Comparison of ENCODE assay signal across 17 cellular contexts in genomic region chr7:329691-330281, GRCh38. TPM values are rescaled to one million over a fixed set of nuclear protein-coding genes. Genes with fewer than 3 reads are reported as not detected.
DNase-seq lines count a peak whose midpoint lies in the region; ATAC-seq and TF ChIP-seq lines count a peak whose summit lies in the region.
"Had no signal": no experiment of that assay in that cellular context is flagged by ENCODE, and none has a peak within 500 bp of the region (broad histone marks: within the 10 kb centered on the region; RNA-seq: fewer than 3 reads in every experiment).

No MANE protein-coding gene starts in this region.

- no peak overlapping the region for H3K27ac Mint-ChIP-seq in glutamatergic neuron (ENCODE audit: unreplicated experiment)
- H3K27ac Mint-ChIP-seq: GM23338 had no signal

- H3K9me3 ChIP-seq in Peyer's patch (no peaks in the 10 kb centered on the region), prostate gland (no peaks in the 10 kb centered on the region)

- TF ChIP-seq POLR2A in Peyer's patch (IDR thresholded peaks at IDR 0.05) (peak in 1 of 2 donors; percentile 57), prostate gland (IDR thresholded peaks at IDR 0.05) (no peak)

- H3K27me3 Mint-ChIP-seq in glutamatergic neuron (ENCODE audit: unreplicated experiment), result peaks cover 11% of the 10 kb centered on the region

- no peak overlapping the region for H3K4me3 Mint-ChIP-seq in glutamatergic neuron (ENCODE audit: unreplicated experiment)
- H3K4me3 Mint-ChIP-seq: GM23338 had no signal

- DNase-seq in NCI-H748 (lab: John Stamatoyannopoulos, UW; ENCODE audit: unreplicated experiment) (peak; percentile 29), NCI-H748 treated with DMSO at 0.1 percent for 48 hours (lab: John Stamatoyannopoulos, UW) (no peak), Peyer's patch (peak in 2 of 3 donors; percentile 76 to 86), glutamatergic neuron (peak; percentile 5), prostate gland (ENCODE audit: low spot score) (peak; percentile 58), NCI-H2107 (lab: John Stamatoyannopoulos, UW) (no peak)
- DNase-seq: 8988T, C1 segment of cervical spinal cord, COR-L47, NCI-H1048, NCI-H446 treated with DMSO at 0.1 percent for 48 hours had no signal

- no peaks in the 10 kb centered on the region for H3K27me3 ChIP-seq in Peyer's patch
- no peaks in the 10 kb centered on the region for H3K27me3 ChIP-seq in prostate gland (replicated peaks; ENCODE audit: insufficient read depth)

- peaks cover 7% of the 10 kb centered on the region for H3K36me3 Mint-ChIP-seq in glutamatergic neuron (ENCODE audit: unreplicated experiment)

- no peak for ATAC-seq in GM21367 (IDR thresholded peaks at IDR 0.05; ENCODE audit: unreplicated experiment)
- ATAC-seq in HG02870 (IDR thresholded peaks at IDR 0.05; ENCODE audit: unreplicated experiment), result no peak
- ATAC-seq: GM12878, GM23338 had no signal

- H3K36me3 ChIP-seq in Peyer's patch (no peaks in the 10 kb centered on the region), prostate gland (no peaks in the 10 kb centered on the region)

- TF ChIP-seq CTCF in Peyer's patch (IDR thresholded peaks at IDR 0.05) (no peak), glutamatergic neuron (IDR thresholded peaks at IDR 0.05; ENCODE audit: partially characterized antibody, unreplicated experiment) (no peak), prostate gland (IDR thresholded peaks at IDR 0.05) (no peak)

- H3K27ac ChIP-seq in Peyer's patch, result peak overlapping the region in 3 of 4 donors; percentile 27 to 88 (median 77)
- H3K27ac ChIP-seq in prostate gland, result peak overlapping the region in 1 of 2 donors; percentile 60

- no peaks in the 10 kb centered on the region for H3K4me1 Mint-ChIP-seq in glutamatergic neuron (ENCODE audit: low read depth, unreplicated experiment)
- H3K4me1 Mint-ChIP-seq: GM23338 had no signal

- WGBS in prostate gland, result 47% methylated on average over 18 of the region's 18 CpGs

- H3K9me3 Mint-ChIP-seq in glutamatergic neuron (ENCODE audit: unreplicated experiment), result peaks cover 11% of the 10 kb centered on the region

- H3K4me3 ChIP-seq in Peyer's patch (no peak overlapping the region), prostate gland (no peak overlapping the region)
- H3K4me3 ChIP-seq: GM12878, GM23338 had no signal

- H3K4me1 ChIP-seq in Peyer's patch (peaks cover 4 to 49% (median 8%) of the 10 kb centered on the region in 4 donors), prostate gland (replicated peaks) (peaks cover 17% of the 10 kb centered on the region)

- intact Hi-C loops in prostate gland (cut with DNase I), result loop anchor here (10.0 kb wide), 1 partner anchor 545 kb away; the partner anchor contains the start of gene GET4

RNA-seq across cellular contexts. Expression of gene FOXL3, which starts 39.8 kb away (rescaled TPM):
- total RNA-seq in Peyer's patch (not detected), glutamatergic neuron (ENCODE audit: unreplicated experiment) (not detected), prostate gland (not detected)
- total RNA-seq: G401, GM12878, GM23338, M059J had no signal

Comparison
In these comparisons a context has a peak if more than half of its experiments do, and no peak if none do; other contexts are left out.
1. DNase-seq: peak in NCI-H748 (single experiment), Peyer's patch (2 of 3), glutamatergic neuron (single experiment) and prostate gland (single experiment); none in NCI-H748 treated with DMSO at 0.1 percent for 48 hours (single experiment) and NCI-H2107 (single experiment).